In the genomic region with DNA sequence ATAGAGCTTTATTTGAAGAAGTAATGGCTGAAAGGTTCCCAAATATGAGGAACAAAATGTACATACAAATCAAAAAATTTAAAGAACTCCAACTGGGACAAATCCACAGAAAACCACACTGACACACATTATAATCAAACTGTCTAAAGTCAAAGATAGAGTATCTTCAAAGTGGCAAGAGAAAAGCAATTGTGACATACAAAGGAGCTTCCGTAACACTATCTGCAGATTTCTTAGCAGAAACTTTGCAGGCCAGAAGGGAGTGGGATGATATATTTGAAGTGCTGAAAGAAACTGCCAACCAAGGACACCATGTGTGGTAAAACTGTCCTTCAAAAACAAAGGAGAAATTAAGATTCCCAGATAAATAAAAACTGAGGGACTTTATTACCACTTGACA, we compare ENCODE assay signal across 19 cellular contexts.
"Had no signal": no experiment of that assay in that cellular context is flagged by ENCODE, and none has a peak within 500 bp of the region (broad histone marks: within the 10 kb centered on the region; RNA-seq: fewer than 3 reads in every experiment).

No MANE protein-coding gene starts in this region.

- H3K27ac Mint-ChIP-seq: activated naive CD4-positive, alpha-beta T cell treated with anti-CD3 and anti-CD28 coated beads, Interleukin-2, amount 10 ng/mL, durations not matched to agents 7 days and 5 days; activated naive CD8-positive, alpha-beta T cell treated with anti-CD3 and anti-CD28 coated beads, Interleukin-2, amount 50 U/mL, for 24 hours; dendritic cell treated with granulocyte-macrophage colony-stimulating factor and Interleukin-4, amounts not matched to agents 40 ng/mL and 50 ng/mL, for 4 days; natural killer cell had no signal

- H3K27me3 Mint-ChIP-seq: dendritic cell treated with granulocyte-macrophage colony-stimulating factor and Interleukin-4, amounts not matched to agents 40 ng/mL and 50 ng/mL, for 4 days had no signal

- ATAC-seq: activated naive CD8-positive, alpha-beta T cell treated with anti-CD3 and anti-CD28 coated beads, Interleukin-2, amount 50 U/mL, for 24 hours; left cardiac atrium had no signal

- H3K9me3 Mint-ChIP-seq: activated naive CD4-positive, alpha-beta T cell treated with anti-CD3 and anti-CD28 coated beads, Interleukin-2, amount 10 ng/mL, durations not matched to agents 7 days and 5 days had no signal

- H3K4me1 ChIP-seq: ascending aorta, sigmoid colon, spleen, upper lobe of right lung had no signal

- DNase-seq: activated CD4-positive, alpha-beta T cell treated with anti-CD3 and anti-CD28 coated beads for 1 hour; activated CD8-positive, alpha-beta memory T cell treated with anti-CD3 and anti-CD28 coated beads for 24 hours; activated CD8-positive, alpha-beta memory T cell treated with anti-CD3 and anti-CD28 coated beads, Interleukin-2, amount 50 U/mL, for 48 hours; activated effector memory CD4-positive, alpha-beta T cell treated with Interleukin-2 at 50 U/mL for 16 hours; activated naive CD4-positive, alpha-beta T cell treated with anti-CD3 and anti-CD28 coated beads, Interleukin-2, amount 10 ng/mL, durations not matched to agents 7 days and 5 days; activated naive CD8-positive, alpha-beta T cell treated with anti-CD3 and anti-CD28 coated beads, Interleukin-2, amount 50 U/mL, for 24 hours; activated T-cell treated with anti-CD3 and anti-CD28 coated beads, Interleukin-2, amount 50 U/mL, for 48 hours; effector CD8-positive, alpha-beta T cell; left cardiac atrium; natural killer cell; sigmoid colon; spleen; stimulated activated CD8-positive, alpha-beta memory T cell treated with anti-CD3 and anti-CD28 coated beads, Interleukin-4, amount 100 ng/mL, for 48 hours; stimulated activated naive CD4-positive, alpha-beta T cell; upper lobe of right lung had no signal

- H3K36me3 Mint-ChIP-seq: activated naive CD4-positive, alpha-beta T cell treated with anti-CD3 and anti-CD28 coated beads, Interleukin-2, amount 10 ng/mL, durations not matched to agents 7 days and 5 days had no signal

- H3K9me3 ChIP-seq: ascending aorta, neutrophil, sigmoid colon, upper lobe of right lung had no signal

- H3K27ac ChIP-seq: ascending aorta, neutrophil, sigmoid colon, spleen, upper lobe of right lung, VCaP had no signal

- H3K36me3 ChIP-seq: ascending aorta, neutrophil, sigmoid colon had no signal

- H3K4me3 Mint-ChIP-seq: activated naive CD4-positive, alpha-beta T cell treated with anti-CD3 and anti-CD28 coated beads, Interleukin-2, amount 10 ng/mL, durations not matched to agents 7 days and 5 days; activated naive CD8-positive, alpha-beta T cell treated with anti-CD3 and anti-CD28 coated beads, Interleukin-2, amount 50 U/mL, for 24 hours; dendritic cell treated with granulocyte-macrophage colony-stimulating factor and Interleukin-4, amounts not matched to agents 40 ng/mL and 50 ng/mL, for 4 days; natural killer cell had no signal

- H3K4me3 ChIP-seq: ascending aorta, sigmoid colon, spleen, upper lobe of right lung had no signal

- H3K27me3 ChIP-seq: ascending aorta, neutrophil, sigmoid colon, spleen, upper lobe of right lung had no signal

- H3K4me1 Mint-ChIP-seq: activated naive CD4-positive, alpha-beta T cell treated with anti-CD3 and anti-CD28 coated beads, Interleukin-2, amount 10 ng/mL, durations not matched to agents 7 days and 5 days; activated naive CD8-positive, alpha-beta T cell treated with anti-CD3 and anti-CD28 coated beads, Interleukin-2, amount 50 U/mL, for 24 hours; natural killer cell had no signal
